In the genomic region with DNA sequence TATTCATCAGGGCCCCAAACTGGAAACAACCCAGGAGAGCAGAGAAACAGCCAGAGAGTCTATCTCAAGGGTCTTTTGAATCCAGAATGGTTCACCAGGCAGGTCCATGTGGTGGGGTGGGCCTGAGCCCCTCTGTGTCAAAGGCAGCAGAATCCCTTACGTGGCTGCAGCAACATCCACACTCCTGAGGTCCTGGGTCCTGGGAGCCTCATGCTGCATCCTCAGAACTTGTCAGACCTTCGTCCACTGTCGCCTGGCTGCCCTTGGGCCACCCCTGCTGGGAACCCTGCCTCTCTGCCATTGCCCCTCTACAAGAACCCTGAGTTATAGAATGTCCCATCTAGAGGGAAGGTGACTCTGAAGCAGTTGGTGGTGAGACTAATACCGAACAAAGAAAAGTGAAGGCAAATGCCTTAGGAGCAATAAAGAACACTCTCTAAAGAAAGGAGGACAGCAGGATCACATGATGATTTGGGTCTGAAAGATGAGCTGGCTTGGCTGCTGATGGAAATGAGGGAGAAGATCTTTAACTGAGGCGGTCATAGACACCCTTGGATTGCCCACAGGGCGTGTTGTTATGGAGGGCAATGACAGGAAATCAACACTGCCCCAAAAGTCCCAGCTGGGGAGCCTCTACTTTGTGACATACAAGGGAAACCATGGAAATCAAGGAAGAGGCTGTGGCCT, we compare ENCODE assay signal across 1 cellular context.
A peak's percentile ranks its signal among the peaks of the same experiment; 100 is the strongest.
TF ChIP-seq lines count a peak whose summit lies in the region.

No MANE protein-coding gene starts in this region.

TF ChIP-seq in HepG2, 621 proteins besides CTCF, POLR2A, EP300 and RAD21:
- TF ChIP-seq, protein P1, sequence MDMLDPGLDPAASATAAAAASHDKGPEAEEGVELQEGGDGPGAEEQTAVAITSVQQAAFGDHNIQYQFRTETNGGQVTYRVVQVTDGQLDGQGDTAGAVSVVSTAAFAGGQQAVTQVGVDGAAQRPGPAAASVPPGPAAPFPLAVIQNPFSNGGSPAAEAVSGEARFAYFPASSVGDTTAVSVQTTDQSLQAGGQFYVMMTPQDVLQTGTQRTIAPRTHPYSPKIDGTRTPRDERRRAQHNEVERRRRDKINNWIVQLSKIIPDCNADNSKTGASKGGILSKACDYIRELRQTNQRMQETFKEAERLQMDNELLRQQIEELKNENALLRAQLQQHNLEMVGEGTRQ (IDR thresholded peaks at IDR 0.05; ENCODE audit: low read depth, low read length) = peak; percentile 40; the same call in 1 of the 2 replicates
- TF ChIP-seq, protein P1 (CRISPR knock-in tag; IDR thresholded peaks at IDR 0.05; ENCODE audit: borderline replicate concordance) = no peak
- TF ChIP-seq, protein P2, sequence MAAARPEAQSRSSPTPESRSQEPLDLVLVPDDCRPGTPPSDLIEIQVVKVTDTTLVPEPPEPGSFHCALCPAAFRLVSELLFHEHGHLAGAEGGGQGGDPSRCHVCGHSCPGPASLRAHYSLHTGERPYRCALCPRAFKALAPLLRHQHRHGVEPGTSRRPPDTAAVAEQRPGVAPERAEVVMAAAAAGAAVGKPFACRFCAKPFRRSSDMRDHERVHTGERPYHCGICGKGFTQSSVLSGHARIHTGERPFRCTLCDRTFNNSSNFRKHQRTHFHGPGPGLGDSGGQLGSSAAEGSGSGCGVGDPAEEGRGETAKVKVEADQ (CRISPR knock-in tag; IDR thresholded peaks at IDR 0.05; ENCODE audit: borderline replicate concordance) = no peak
- TF ChIP-seq ZNF207 (IDR thresholded peaks at IDR 0.05; ENCODE audit: borderline replicate concordance) (no peak), RAD51 (IDR thresholded peaks at IDR 0.05; ENCODE audit: borderline replicate concordance) (peak; percentile 79; the same call in 1 of the 2 replicates)
